In the genomic region with DNA sequence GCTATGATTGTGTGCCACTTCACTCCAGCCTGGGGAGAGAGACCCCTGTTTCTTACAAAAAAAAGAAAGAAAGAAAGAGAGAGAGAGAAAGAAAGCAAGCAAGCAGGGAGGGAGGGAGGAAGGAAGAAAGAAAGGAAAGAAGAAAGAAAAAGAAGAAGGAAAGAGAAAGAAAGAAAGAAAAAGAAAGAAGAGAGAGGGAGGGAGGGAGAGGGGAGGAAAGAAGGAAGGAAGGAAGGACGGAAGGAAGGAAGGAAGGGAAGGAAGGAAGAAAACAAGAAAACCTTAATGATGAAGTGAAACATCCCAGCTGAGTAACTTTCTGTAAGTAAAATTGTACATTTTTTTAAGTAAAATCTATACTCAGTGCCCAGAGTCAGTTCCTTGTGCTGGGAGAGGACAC, we compare ENCODE assay signal across 32 cellular contexts.
"Had no signal": no experiment of that assay in that cellular context is flagged by ENCODE, and none has a peak within 500 bp of the region (broad histone marks: within the 10 kb centered on the region; RNA-seq: fewer than 3 reads in every experiment).

No MANE protein-coding gene starts in this region.

- H3K36me3 ChIP-seq: brain microvascular endothelial cell had no signal

- H3K4me3 ChIP-seq: coronary artery, dorsolateral prefrontal cortex had no signal

- ATAC-seq: activated CD4-positive, alpha-beta T cell treated with anti-CD3 and anti-CD28 coated beads for 36 hours; activated T-cell treated with anti-CD3 and anti-CD28 coated beads, Interleukin-2, amount 50 U/mL, for 72 hours; esophagus mucosa; T-helper 17 cell had no signal

- H3K27ac Mint-ChIP-seq: activated CD4-positive, alpha-beta memory T cell treated with anti-CD3 and anti-CD28 coated beads, Interleukin-2, amount 10 ng/mL, durations not matched to agents 7 days and 5 days; activated CD4-positive, alpha-beta T cell treated with anti-CD3 and anti-CD28 coated beads for 36 hours; activated CD4-positive, alpha-beta T cell treated with anti-CD3 and anti-CD28 coated beads, Interleukin-2, amount 10 ng/mL, durations not matched to agents 24 days and 14 days; activated T-cell treated with anti-CD3 and anti-CD28 coated beads, Interleukin-2, amount 50 U/mL, for 24 hours; activated T-cell treated with anti-CD3 and anti-CD28 coated beads, Interleukin-2, amount 50 U/mL, for 72 hours; dendritic cell treated with granulocyte-macrophage colony-stimulating factor and Interleukin-4, amounts not matched to agents 40 ng/mL and 50 ng/mL, for 4 days; endodermal cell; T-helper 17 cell; T-helper 2 cell treated with Interferon-gamma antibody and Interleukin-4, amounts not matched to agents 5 μg/mL and 100 μg/mL, for 36 hours had no signal

- H3K27me3 Mint-ChIP-seq: activated CD4-positive, alpha-beta memory T cell treated with anti-CD3 and anti-CD28 coated beads, Interleukin-2, amount 10 ng/mL, durations not matched to agents 7 days and 5 days; activated CD4-positive, alpha-beta T cell treated with anti-CD3 and anti-CD28 coated beads for 36 hours; activated CD4-positive, alpha-beta T cell treated with anti-CD3 and anti-CD28 coated beads, Interleukin-2, amount 10 ng/mL, durations not matched to agents 24 days and 14 days; activated T-cell treated with anti-CD3 and anti-CD28 coated beads, Interleukin-2, amount 50 U/mL, for 24 hours; dendritic cell treated with granulocyte-macrophage colony-stimulating factor and Interleukin-4, amounts not matched to agents 40 ng/mL and 50 ng/mL, for 4 days had no signal

- H3K4me1 Mint-ChIP-seq: central memory CD8-positive, alpha-beta T cell had no signal

- H3K27ac ChIP-seq: brain microvascular endothelial cell, coronary artery, dorsolateral prefrontal cortex had no signal

- H3K4me3 Mint-ChIP-seq: activated CD4-positive, alpha-beta memory T cell treated with anti-CD3 and anti-CD28 coated beads, Interleukin-2, amount 10 ng/mL, durations not matched to agents 7 days and 5 days; activated CD4-positive, alpha-beta T cell treated with anti-CD3 and anti-CD28 coated beads for 36 hours; activated CD4-positive, alpha-beta T cell treated with anti-CD3 and anti-CD28 coated beads, Interleukin-2, amount 10 ng/mL, durations not matched to agents 24 days and 14 days; activated T-cell treated with anti-CD3 and anti-CD28 coated beads, Interleukin-2, amount 50 U/mL, for 24 hours; activated T-cell treated with anti-CD3 and anti-CD28 coated beads, Interleukin-2, amount 50 U/mL, for 72 hours; central memory CD8-positive, alpha-beta T cell; dendritic cell treated with granulocyte-macrophage colony-stimulating factor and Interleukin-4, amounts not matched to agents 40 ng/mL and 50 ng/mL, for 4 days; endodermal cell; T-helper 17 cell; T-helper 2 cell treated with Interferon-gamma antibody and Interleukin-4, amounts not matched to agents 5 μg/mL and 100 μg/mL, for 36 hours had no signal

- DNase-seq: activated CD4-positive, alpha-beta memory T cell treated with anti-CD3 and anti-CD28 coated beads, Interleukin-2, amount 10 ng/mL, durations not matched to agents 7 days and 5 days; activated CD4-positive, alpha-beta T cell treated with anti-CD3 and anti-CD28 coated beads for 36 hours; activated CD4-positive, alpha-beta T cell treated with anti-CD3 and anti-CD28 coated beads, Interleukin-2, amount 10 ng/mL, durations not matched to agents 24 days and 14 days; activated CD4-positive, alpha-beta T cell treated with anti-CD3 and anti-CD28 coated beads, Interleukin-2, amount 50 U/mL, for 4 hours; activated CD4-positive, CD25-positive, alpha-beta regulatory T cell; activated CD4-positive, CD25-positive, alpha-beta regulatory T cell treated with anti-CD3 and anti-CD28 coated beads, Interleukin-2, amount 50 U/mL, for 72 hours; activated CD8-positive, alpha-beta memory T cell treated with anti-CD3 and anti-CD28 coated beads, Interleukin-2, amount 50 U/mL, for 48 hours; activated gamma-delta T cell; activated naive CD4-positive, alpha-beta T cell; activated naive CD4-positive, alpha-beta T cell treated with anti-CD3 and anti-CD28 coated beads, Interleukin-2, amount 50 U/mL, for 16 hours; activated T-cell treated with anti-CD3 and anti-CD28 coated beads for 4 hours; activated T-cell treated with anti-CD3 and anti-CD28 coated beads, Interleukin-2, amount 50 U/mL, for 24 hours; activated T-cell treated with anti-CD3 and anti-CD28 coated beads, Interleukin-2, amount 50 U/mL, for 72 hours; amniotic stem cell; anterior cingulate cortex; brain microvascular endothelial cell; dorsolateral prefrontal cortex; effector memory CD4-positive, alpha-beta T cell; endodermal cell; foreskin fibroblast; head of caudate nucleus; hippocampal formation; T-helper 17 cell; T1000 had no signal

- H3K9me3 Mint-ChIP-seq: activated CD4-positive, alpha-beta memory T cell treated with anti-CD3 and anti-CD28 coated beads, Interleukin-2, amount 10 ng/mL, durations not matched to agents 7 days and 5 days; activated CD4-positive, alpha-beta T cell treated with anti-CD3 and anti-CD28 coated beads, Interleukin-2, amount 10 ng/mL, durations not matched to agents 24 days and 14 days; activated T-cell treated with anti-CD3 and anti-CD28 coated beads, Interleukin-2, amount 50 U/mL, for 24 hours; activated T-cell treated with anti-CD3 and anti-CD28 coated beads, Interleukin-2, amount 50 U/mL, for 72 hours; central memory CD8-positive, alpha-beta T cell; dendritic cell treated with granulocyte-macrophage colony-stimulating factor and Interleukin-4, amounts not matched to agents 40 ng/mL and 50 ng/mL, for 4 days; endodermal cell; T-helper 2 cell treated with Interferon-gamma antibody and Interleukin-4, amounts not matched to agents 5 μg/mL and 100 μg/mL, for 36 hours had no signal

- H3K27me3 ChIP-seq: brain microvascular endothelial cell, dorsolateral prefrontal cortex had no signal

- FAIRE-seq: astrocyte, bronchial epithelial cell, frontal cortex had no signal
